19 cellular contexts compared by ENCODE assay signal in genomic region chrX:147781844-147782243, GRCh38.
DNase-seq lines count a peak whose midpoint lies in the region; ATAC-seq lines count a peak whose summit lies in the region.
"Had no signal": no experiment of that assay in that cellular context is flagged by ENCODE, and none has a peak within 500 bp of the region (broad histone marks: within the 10 kb centered on the region; RNA-seq: fewer than 3 reads in every experiment).

No MANE protein-coding gene starts in this region.

- no peak for DNase-seq in activated naive CD8-positive, alpha-beta T cell treated with anti-CD3 and anti-CD28 coated beads, Interleukin-2, amount 10 ng/mL, durations not matched to agents 7 days and 5 days
- DNase-seq in activated naive CD8-positive, alpha-beta T cell treated with anti-CD3 and anti-CD28 coated beads, Interleukin-2, amount 50 U/mL, for 24 hours = no peak
- DNase-seq in OCI-M1 (lab: John Stamatoyannopoulos, UW) = peak; percentile 7
- DNase-seq: 8988T; ACHN; BE2C; C1 segment of cervical spinal cord; CD4-positive, alpha-beta memory T cell; CD8-positive, alpha-beta memory T cell; COR-L47; DMS 273 treated with DMSO at 0.1 percent for 48 hours; DMS153; DMS53; DMS79; GF-D8 had no signal

- peak; percentile 65 for ATAC-seq in activated naive CD8-positive, alpha-beta T cell treated with anti-CD3 and anti-CD28 coated beads, Interleukin-2, amount 10 ng/mL, durations not matched to agents 7 days and 5 days (ENCODE audit: low read depth)
- no peak for ATAC-seq in activated naive CD8-positive, alpha-beta T cell treated with anti-CD3 and anti-CD28 coated beads, Interleukin-2, amount 50 U/mL, for 24 hours
- ATAC-seq in GM19397 (IDR thresholded peaks at IDR 0.05; ENCODE audit: unreplicated experiment) (no peak), GM21390 (IDR thresholded peaks at IDR 0.05; ENCODE audit: unreplicated experiment) (no peak)

- POLR2A ChIA-PET in activated naive CD8-positive, alpha-beta T cell treated with anti-CD3 and anti-CD28 coated beads, Interleukin-2, amount 10 ng/mL, durations not matched to agents 7 days and 5 days (lab: Charles Lee) = interaction anchor here (1.0 kb wide), 1 partner anchor 22 kb away, joined by 3 read pairs; no protein-coding TSS in a partner anchor

- H3K4me3 Mint-ChIP-seq in activated naive CD8-positive, alpha-beta T cell treated with anti-CD3 and anti-CD28 coated beads, Interleukin-2, amount 10 ng/mL, durations not matched to agents 7 days and 5 days = no peak overlapping the region
- no peak overlapping the region for H3K4me3 Mint-ChIP-seq in activated naive CD8-positive, alpha-beta T cell treated with anti-CD3 and anti-CD28 coated beads, Interleukin-2, amount 50 U/mL, for 24 hours
- H3K4me3 Mint-ChIP-seq: CD14-positive monocyte; CD4-positive, alpha-beta memory T cell; CD4-positive, CD25-positive, alpha-beta regulatory T cell; CD8-positive, alpha-beta memory T cell had no signal

- H3K36me3 Mint-ChIP-seq in activated naive CD8-positive, alpha-beta T cell treated with anti-CD3 and anti-CD28 coated beads, Interleukin-2, amount 10 ng/mL, durations not matched to agents 7 days and 5 days = peaks cover under 1% of the 10 kb centered on the region
- no peaks in the 10 kb centered on the region for H3K36me3 Mint-ChIP-seq in activated naive CD8-positive, alpha-beta T cell treated with anti-CD3 and anti-CD28 coated beads, Interleukin-2, amount 50 U/mL, for 24 hours (ENCODE audit: low read depth)
- H3K36me3 Mint-ChIP-seq: CD14-positive monocyte; CD4-positive, alpha-beta memory T cell; CD4-positive, CD25-positive, alpha-beta regulatory T cell; CD8-positive, alpha-beta memory T cell had no signal

- H3K4me1 Mint-ChIP-seq in activated naive CD8-positive, alpha-beta T cell treated with anti-CD3 and anti-CD28 coated beads, Interleukin-2, amount 10 ng/mL, durations not matched to agents 7 days and 5 days = peaks cover 16% of the 10 kb centered on the region
- no peaks in the 10 kb centered on the region for H3K4me1 Mint-ChIP-seq in activated naive CD8-positive, alpha-beta T cell treated with anti-CD3 and anti-CD28 coated beads, Interleukin-2, amount 50 U/mL, for 24 hours
- H3K4me1 Mint-ChIP-seq: CD14-positive monocyte; CD4-positive, alpha-beta memory T cell; CD4-positive, CD25-positive, alpha-beta regulatory T cell; CD8-positive, alpha-beta memory T cell had no signal

- H3K9me3 Mint-ChIP-seq in activated naive CD8-positive, alpha-beta T cell treated with anti-CD3 and anti-CD28 coated beads, Interleukin-2, amount 10 ng/mL, durations not matched to agents 7 days and 5 days = no peaks in the 10 kb centered on the region
- no peaks in the 10 kb centered on the region for H3K9me3 Mint-ChIP-seq in activated naive CD8-positive, alpha-beta T cell treated with anti-CD3 and anti-CD28 coated beads, Interleukin-2, amount 50 U/mL, for 24 hours
- H3K9me3 Mint-ChIP-seq: CD4-positive, alpha-beta memory T cell; CD8-positive, alpha-beta memory T cell had no signal

- H3K27me3 Mint-ChIP-seq in activated naive CD8-positive, alpha-beta T cell treated with anti-CD3 and anti-CD28 coated beads, Interleukin-2, amount 10 ng/mL, durations not matched to agents 7 days and 5 days = no peaks in the 10 kb centered on the region
- H3K27me3 Mint-ChIP-seq in activated naive CD8-positive, alpha-beta T cell treated with anti-CD3 and anti-CD28 coated beads, Interleukin-2, amount 50 U/mL, for 24 hours = no peaks in the 10 kb centered on the region
- H3K27me3 Mint-ChIP-seq: CD4-positive, alpha-beta memory T cell; CD4-positive, CD25-positive, alpha-beta regulatory T cell had no signal

- H3K27ac Mint-ChIP-seq in activated naive CD8-positive, alpha-beta T cell treated with anti-CD3 and anti-CD28 coated beads, Interleukin-2, amount 10 ng/mL, durations not matched to agents 7 days and 5 days = peak overlapping the region; percentile 45
- H3K27ac Mint-ChIP-seq in activated naive CD8-positive, alpha-beta T cell treated with anti-CD3 and anti-CD28 coated beads, Interleukin-2, amount 50 U/mL, for 24 hours = no peak overlapping the region
- H3K27ac Mint-ChIP-seq: CD14-positive monocyte; CD4-positive, alpha-beta memory T cell; CD4-positive, CD25-positive, alpha-beta regulatory T cell; CD8-positive, alpha-beta memory T cell had no signal
